1 cellular context compared by ENCODE assay signal in genomic region chr3:184765047-184765729, GRCh38.
TF ChIP-seq lines count a peak whose summit lies in the region.

No MANE protein-coding gene starts in this region.

TF ChIP-seq in HCT116, 20 proteins besides CTCF, POLR2A, EP300 and RAD21 (continued from another document):
- TF ChIP-seq ZBTB33 (IDR thresholded peaks at IDR 0.05; ENCODE audit: extremely low read depth, insufficient replicate concordance, low read length): no peak
- no peak for TF ChIP-seq JUND (IDR thresholded peaks at IDR 0.05)
- TF ChIP-seq YY1 (IDR thresholded peaks at IDR 0.05; ENCODE audit: extremely low read depth, insufficient replicate concordance, low read depth, low read length): no peak
- no peak for TF ChIP-seq CEBPB (IDR thresholded peaks at IDR 0.05; ENCODE audit: low read depth)
- TF ChIP-seq MAX (IDR thresholded peaks at IDR 0.05): no peak
- no peak for TF ChIP-seq EGR1 (IDR thresholded peaks at IDR 0.05; ENCODE audit: low read depth)
- no peak for TF ChIP-seq TCF7L2 (IDR thresholded peaks at IDR 0.05; ENCODE audit: borderline replicate concordance, extremely low read depth, insufficient read depth, insufficient read length)
- TF ChIP-seq ZFX (IDR thresholded peaks at IDR 0.05): no peak
- no peak for TF ChIP-seq SRF (IDR thresholded peaks at IDR 0.05; ENCODE audit: low read depth)
